In genomic region chr1:112359961-112360767, GRCh38 we compare ENCODE assay signal across 1 cellular context.
TF ChIP-seq lines count a peak whose summit lies in the region.

No MANE protein-coding gene starts in this region.

TF ChIP-seq in HepG2, 621 proteins besides CTCF, POLR2A, EP300 and RAD21 (continued from another document):
- no peak for TF ChIP-seq ZNF362 (CRISPR knock-in tag; IDR thresholded peaks at IDR 0.05; ENCODE audit: borderline replicate concordance)
- TF ChIP-seq SOX6 (IDR thresholded peaks at IDR 0.05): no peak
- no peak for TF ChIP-seq SOX6 (CRISPR knock-in tag; IDR thresholded peaks at IDR 0.05)
- peak; percentile 32; the same call in 1 of the 2 replicates for TF ChIP-seq CEBPB (IDR thresholded peaks at IDR 0.05; ENCODE audit: borderline replicate concordance, low read depth, low read length)
- no peak for TF ChIP-seq ZSCAN21 (CRISPR knock-in tag; IDR thresholded peaks at IDR 0.05; ENCODE audit: borderline replicate concordance)
- peak; percentile 85; the same call in 1 of the 2 replicates for TF ChIP-seq NFKBIZ (CRISPR knock-in tag; IDR thresholded peaks at IDR 0.05)
- no peak for TF ChIP-seq TBX3 (IDR thresholded peaks at IDR 0.05; ENCODE audit: borderline replicate concordance)
- no peak for TF ChIP-seq ZNF580 (CRISPR knock-in tag; IDR thresholded peaks at IDR 0.05; ENCODE audit: borderline replicate concordance, low read depth)
- no peak for TF ChIP-seq GPBP1L1 (CRISPR knock-in tag; IDR thresholded peaks at IDR 0.05)
- no peak for TF ChIP-seq ZNF781 (CRISPR knock-in tag; IDR thresholded peaks at IDR 0.05; ENCODE audit: borderline replicate concordance, not compliant biosample characterization)
- no peak for TF ChIP-seq ZNF276 (CRISPR knock-in tag; IDR thresholded peaks at IDR 0.05; ENCODE audit: low read depth)
